20 cellular contexts compared by ENCODE assay signal in genomic region chr5:138983984-138984383, GRCh38.
A peak's percentile ranks its signal among the peaks of the same experiment; 100 is the strongest.
DNase-seq lines count a peak whose midpoint lies in the region; ATAC-seq lines count a peak whose summit lies in the region.
"Had no signal": no experiment of that assay in that cellular context is flagged by ENCODE, and none has a peak within 500 bp of the region (broad histone marks: within the 10 kb centered on the region; RNA-seq: fewer than 3 reads in every experiment).

No MANE protein-coding gene starts in this region.

- H3K9ac ChIP-seq in trophoblast cell (ENCODE audit: low read length), result no peak overlapping the region

- no peak overlapping the region for H2AFZ ChIP-seq in trophoblast cell (ENCODE audit: insufficient read depth, low read length, poor library complexity)

- no peak overlapping the region for H4K91ac ChIP-seq in trophoblast cell (ENCODE audit: low read depth, low read length)

- no peak overlapping the region for H3K4ac ChIP-seq in trophoblast cell (ENCODE audit: low read depth, low read length)

- H3K14ac ChIP-seq in trophoblast cell (ENCODE audit: low read length), result no peak overlapping the region

- no peak for ATAC-seq in esophagus mucosa
- ATAC-seq: A549, Right ventricle myocardium inferior had no signal

- H3K4me1 ChIP-seq in trophoblast cell (ENCODE audit: control insufficient read depth in 1 of 2, insufficient read depth in 2 of 2, low read length in 2 of 2), result peaks cover 2 to 3% of the 10 kb centered on the region in 2 experiments
- H3K4me1 ChIP-seq: A549 had no signal

- no peaks in the 10 kb centered on the region for H3K27me3 ChIP-seq in H7 (ENCODE audit: control insufficient read depth, insufficient read depth, low read length)
- no peaks in the 10 kb centered on the region for H3K27me3 ChIP-seq in trophoblast cell (ENCODE audit: insufficient read depth, low read length)
- H3K27me3 ChIP-seq: BE2C, SJSA1 had no signal

- H3K9me3 ChIP-seq in trophoblast cell (ENCODE audit: insufficient read depth, low read depth, low read length), result no peaks in the 10 kb centered on the region
- H3K9me3 ChIP-seq: A549, BE2C, SJSA1 had no signal

- H3K23ac ChIP-seq in trophoblast cell (ENCODE audit: low read length), result no peak overlapping the region

- no peak overlapping the region for H3K4me2 ChIP-seq in trophoblast cell (ENCODE audit: low read length)
- H3K4me2 ChIP-seq: A549 had no signal

- H2BK5ac ChIP-seq in trophoblast cell (ENCODE audit: low read depth, low read length, poor library complexity), result no peak overlapping the region

- DNase-seq in H7, result peak; percentile 2
- peak; percentile 63 to 91 for DNase-seq in NCI-H524 (lab: John Stamatoyannopoulos, UW)
- DNase-seq in trophoblast cell, result peak; percentile 33 to 71
- DNase-seq in DMS53 treated with DMSO at 0.1 percent for 48 hours (lab: John Stamatoyannopoulos, UW; ENCODE audit: unreplicated experiment), result no peak
- no peak for DNase-seq in AG08395 (ENCODE audit: low spot score)
- DNase-seq: BE2C; CD4-positive, CD25-positive, alpha-beta regulatory T cell; DMS79; MM.1S; NCI-H1048; NCI-H1417 treated with DMSO at 0.1 percent for 48 hours; NCI-H1930; NCI-H226; NCI-H510A treated with DMSO at 0.1 percent for 48 hours; OCI-M1 had no signal

- H3K79me1 ChIP-seq in trophoblast cell (ENCODE audit: low read length), result no peaks in the 10 kb centered on the region

- H2BK120ac ChIP-seq in trophoblast cell (ENCODE audit: insufficient read depth, low read length, poor library complexity), result no peak overlapping the region

- H2BK12ac ChIP-seq in trophoblast cell (ENCODE audit: low read length), result no peak overlapping the region

- H3K79me2 ChIP-seq in trophoblast cell (ENCODE audit: control insufficient read depth, insufficient read depth, low read length, poor library complexity), result no peaks in the 10 kb centered on the region

- H3K18ac ChIP-seq in trophoblast cell (ENCODE audit: low read length), result no peak overlapping the region

- H3K27ac ChIP-seq in angular gyrus (ENCODE audit: low read depth, low read length) (peak overlapping the region; percentile 75), trophoblast cell (ENCODE audit: low read depth, low read length) (no peak overlapping the region)
- H3K27ac ChIP-seq: A549, SJSA1 had no signal

- H3K36me3 ChIP-seq in H7 (replicated peaks; ENCODE audit: control insufficient read depth, insufficient read depth, low read length), result no peaks in the 10 kb centered on the region
- H3K36me3 ChIP-seq in trophoblast cell (ENCODE audit: control insufficient read depth in 1 of 2, insufficient read depth in 2 of 2, low read length in 2 of 2), result no peaks in the 10 kb centered on the region
- H3K36me3 ChIP-seq: BE2C, SJSA1 had no signal

- H3K4me3 ChIP-seq in H7 (ENCODE audit: insufficient read depth, low read depth, low read length) (no peak overlapping the region), trophoblast cell (ENCODE audit: low read depth, low read length) (no peak overlapping the region)
- H3K4me3 ChIP-seq: A549, SJSA1 had no signal

- no peak overlapping the region for H4K8ac ChIP-seq in trophoblast cell (ENCODE audit: low read depth, low read length)

- H2AK5ac ChIP-seq in trophoblast cell (ENCODE audit: low read length), result no peak overlapping the region

- no peak overlapping the region for H4K12ac ChIP-seq in trophoblast cell (ENCODE audit: low read depth, low read length)

- WGBS in trophoblast cell (ENCODE audit: extremely low coverage, insufficient coverage, insufficient read length), result no CpG with 5 or more reads among the region's 2 CpGs

Comparison
In these comparisons a context has a peak if more than half of its experiments do, and no peak if none do; other contexts are left out.
1. DNase-seq: peak in H7 (single experiment), NCI-H524 (2 of 2) and trophoblast cell (2 of 2); none in DMS53 treated with DMSO at 0.1 percent for 48 hours (single experiment) and AG08395 (single experiment).